Comparison of ENCODE assay signal across 28 cellular contexts in genomic region chr5:92633821-92634220, GRCh38.
"Had no signal": no experiment of that assay in that cellular context is flagged by ENCODE, and none has a peak within 500 bp of the region (broad histone marks: within the 10 kb centered on the region; RNA-seq: fewer than 3 reads in every experiment).

No MANE protein-coding gene starts in this region.

- H3K36me3 ChIP-seq: esophagus muscularis mucosa, heart left ventricle, left lung, pancreas, prostate gland, suprapubic skin, tibial artery, upper lobe of right lung, WERI-Rb-1 had no signal

- H3K27ac ChIP-seq: esophagus muscularis mucosa, heart left ventricle, left lung, pancreas, prostate gland, skin epidermis, suprapubic skin, tibial artery, upper lobe of right lung, WERI-Rb-1 had no signal

- H3K27me3 ChIP-seq: esophagus muscularis mucosa, heart left ventricle, left lung, pancreas, suprapubic skin, tibial artery, upper lobe of right lung had no signal

- ATAC-seq: activated CD4-positive, CD25-positive, alpha-beta regulatory T cell treated with anti-CD3 and anti-CD28 coated beads, Interleukin-2, amount 50 U/mL, for 24 hours; activated naive CD8-positive, alpha-beta T cell treated with anti-CD3 and anti-CD28 coated beads, Interleukin-2, amount 50 U/mL, for 24 hours; activated T-cell treated with anti-CD3 and anti-CD28 coated beads, Interleukin-2, amount 50 U/mL, for 4 hours; activated T-helper 17 cell treated with anti-CD3 and anti-CD28 coated beads, Interleukin-2, amount 50 U/mL, for 72 hours; heart left ventricle; left lung; pancreas; stimulated activated memory B cell treated with anti-CD40 and anti-IgM and Interleukin-4, amounts not matched to agents 10 μg/mL and 1 μg/mL and 100 μg/mL, for 72 hours; T-helper 17 cell; upper lobe of right lung had no signal

- H3K4me1 ChIP-seq: esophagus muscularis mucosa, heart left ventricle, left lung, pancreas, prostate gland, suprapubic skin, tibial artery, upper lobe of right lung had no signal

- H3K9me3 ChIP-seq: esophagus muscularis mucosa, pancreas, prostate gland, tibial artery, upper lobe of right lung had no signal

- H3K4me3 ChIP-seq: esophagus muscularis mucosa, heart left ventricle, left lung, lung, pancreas, prostate gland, skin epidermis, suprapubic skin, tibial artery, upper lobe of right lung had no signal

- DNase-seq: activated CD4-positive, alpha-beta memory T cell treated with anti-CD3 and anti-CD28 coated beads, Interleukin-2, amount 10 ng/mL, durations not matched to agents 7 days and 5 days; activated CD4-positive, alpha-beta T cell treated with anti-CD3 and anti-CD28 coated beads, Interleukin-2, amount 10 ng/mL, durations not matched to agents 24 days and 14 days; activated CD8-positive, alpha-beta memory T cell treated with anti-CD3 and anti-CD28 coated beads, Interleukin-2, amount 50 U/mL, for 48 hours; activated gamma-delta T cell treated with Interleukin-2 at 50 U/mL for 16 hours; activated naive CD8-positive, alpha-beta T cell treated with anti-CD3 and anti-CD28 coated beads, Interleukin-2, amount 50 U/mL, for 24 hours; activated T-cell treated with anti-CD3 and anti-CD28 coated beads, Interleukin-2, amount 50 U/mL, for 4 hours; dermis blood vessel endothelial cell; effector CD4-positive, alpha-beta T cell; heart left ventricle; kidney glomerular epithelial cell; left lung; nephron progenitor cell; pancreas; stimulated activated CD4-positive, alpha-beta T cell treated with anti-CD3 and anti-CD28 coated beads, Interleukin-4, amount 100 ng/mL, for 4 hours; stimulated activated CD8-positive, alpha-beta memory T cell treated with anti-CD3 and anti-CD28 coated beads, Interleukin-4, amount 100 ng/mL, for 48 hours; T-helper 17 cell; T1000; tibial artery; upper lobe of right lung; WERI-Rb-1 had no signal
